ENCODE assay signal across 15 cellular contexts in the genomic region with DNA sequence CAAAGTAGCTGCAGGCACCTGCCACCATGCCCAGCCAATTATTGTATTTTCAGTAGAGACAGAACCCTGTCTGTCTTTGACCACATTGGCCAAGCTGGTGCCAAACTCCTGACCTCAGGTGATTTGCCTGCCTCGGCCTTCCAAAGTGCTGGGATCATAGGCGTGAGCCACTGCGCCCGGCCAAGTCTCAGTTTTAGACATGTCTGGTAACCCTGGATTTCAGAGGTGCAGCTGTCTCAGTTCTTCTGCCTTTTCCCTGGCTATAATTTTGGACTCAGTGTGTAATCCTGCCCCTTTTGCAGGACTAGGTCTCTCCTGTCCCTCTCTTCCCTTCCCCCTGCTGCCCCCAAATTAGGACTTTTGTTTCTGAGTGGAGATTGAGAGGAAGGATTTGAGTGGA. TPM values are rescaled to one million over a fixed set of nuclear protein-coding genes. Genes with fewer than 3 reads are reported as not detected.
DNase-seq lines count a peak whose midpoint lies in the region; ATAC-seq and TF ChIP-seq lines count a peak whose summit lies in the region.
"Had no signal": no experiment of that assay in that cellular context is flagged by ENCODE, and none has a peak within 500 bp of the region (broad histone marks: within the 10 kb centered on the region; RNA-seq: fewer than 3 reads in every experiment).

No MANE protein-coding gene starts in this region.

- intact Hi-C loops in Right ventricle myocardium superior (cut with DNase I) (no loop called here), heart left ventricle (cut with DNase I) (no loop called here), body of pancreas (cut with DNase I) (no loop called here), mucosa of descending colon (cut with DNase I, micrococcal nuclease) (no loop called here)

- no peak for TF ChIP-seq CTCF in heart left ventricle (IDR thresholded peaks at IDR 0.05)
- TF ChIP-seq CTCF in body of pancreas (IDR thresholded peaks at IDR 0.05) = no peak
- no peak for TF ChIP-seq CTCF in mucosa of descending colon (IDR thresholded peaks at IDR 0.05)
- TF ChIP-seq CTCF in type B pancreatic cell (conservative IDR thresholded peaks at IDR 0.05) = no peak

- H3K4me3 ChIP-seq in heart left ventricle (no peak overlapping the region), body of pancreas (no peak overlapping the region), mucosa of descending colon (no peak overlapping the region)
- H3K4me3 ChIP-seq: left ventricle myocardium inferior, ovary, thyroid gland had no signal

- peaks cover 32% of the 10 kb centered on the region for H3K4me1 Mint-ChIP-seq in type B pancreatic cell (ENCODE audit: unreplicated experiment)

- H3K36me3 ChIP-seq in heart left ventricle (no peaks in the 10 kb centered on the region), body of pancreas (replicated peaks in 1 of 2; ENCODE audit: insufficient read depth in 1 of 2, low read depth in 2 of 2) (no peaks in the 10 kb centered on the region), mucosa of descending colon (ENCODE audit: low read depth) (no peaks in the 10 kb centered on the region)
- H3K36me3 ChIP-seq: left ventricle myocardium inferior, ovary, thyroid gland had no signal

- H3K27ac ChIP-seq in heart left ventricle = no peak overlapping the region
- peak overlapping the region in 3 of 4 donors; percentile 10 to 39 (median 26) for H3K27ac ChIP-seq in body of pancreas
- no peak overlapping the region for H3K27ac ChIP-seq in substantia nigra (ENCODE audit: low read depth, low read length, poor library complexity, severe bottlenecking)
- H3K27ac ChIP-seq: left ventricle myocardium inferior, ovary had no signal

- 78 to 89% (median 84%) methylated on average over 4 of the region's 4 CpGs for WGBS in heart left ventricle, 4 donors
- WGBS in body of pancreas, 2 donors = 24 to 46% methylated on average over 4 of the region's 4 CpGs

- DNase-seq in Right ventricle myocardium superior (no peak), heart left ventricle (no peak), body of pancreas (peak in 1 of 4 donors; percentile 30), mucosa of descending colon (no peak), type B pancreatic cell (ENCODE audit: extremely low spot score, unreplicated experiment) (no peak), substantia nigra (lab: John Stamatoyannopoulos, UW) (no peak), NCI-H187 treated with DMSO at 0.1 percent for 48 hours (lab: John Stamatoyannopoulos, UW) (no peak), RPMI8226 (no peak)
- DNase-seq: activated naive CD4-positive, alpha-beta T cell treated with anti-CD3 and anti-CD28 coated beads for 36 hours; caudate nucleus; DMS 273 treated with DMSO at 0.1 percent for 48 hours; left ventricle myocardium inferior; NCI-H524 treated with DMSO at 0.1 percent for 48 hours; ovary had no signal

- TF ChIP-seq POLR2A in heart left ventricle (IDR thresholded peaks at IDR 0.05) (no peak), body of pancreas (IDR thresholded peaks at IDR 0.05) (no peak)

- no peaks in the 10 kb centered on the region for H3K27me3 Mint-ChIP-seq in type B pancreatic cell

- H3K9me3 ChIP-seq in heart left ventricle (peaks cover 0 to 5% (median 0%) of the 10 kb centered on the region in 12 donors), body of pancreas (no peaks in the 10 kb centered on the region), mucosa of descending colon (no peaks in the 10 kb centered on the region)
- H3K9me3 ChIP-seq: left ventricle myocardium inferior, ovary, thyroid gland had no signal

- peaks cover 10% of the 10 kb centered on the region for H3K36me3 Mint-ChIP-seq in type B pancreatic cell

- H3K4me3 Mint-ChIP-seq in type B pancreatic cell = peak overlapping the region; percentile 6
- H3K4me3 Mint-ChIP-seq: activated naive CD4-positive, alpha-beta T cell treated with anti-CD3 and anti-CD28 coated beads for 36 hours had no signal

- H3K27me3 ChIP-seq in heart left ventricle (no peaks in the 10 kb centered on the region), body of pancreas (no peaks in the 10 kb centered on the region)
- H3K27me3 ChIP-seq: ovary, thyroid gland had no signal

- H3K9me3 Mint-ChIP-seq in type B pancreatic cell = no peaks in the 10 kb centered on the region

- peaks cover 1 to 45% (median 37%) of the 10 kb centered on the region in 12 donors for H3K4me1 ChIP-seq in heart left ventricle
- peaks cover 27% of the 10 kb centered on the region for H3K4me1 ChIP-seq in body of pancreas
- H3K4me1 ChIP-seq in mucosa of descending colon (ENCODE audit: low read depth) = peaks cover 9% of the 10 kb centered on the region

- peak overlapping the region; percentile 56 for H3K27ac Mint-ChIP-seq in type B pancreatic cell
- H3K27ac Mint-ChIP-seq: activated naive CD4-positive, alpha-beta T cell treated with anti-CD3 and anti-CD28 coated beads for 36 hours had no signal

- peak; percentile 6 for ATAC-seq in Right ventricle myocardium superior (ENCODE audit: poor library complexity)
- no peak for ATAC-seq in heart left ventricle
- ATAC-seq in body of pancreas = peak; percentile 35
- ATAC-seq in mucosa of descending colon = peak; percentile 20

RNA-seq across cellular contexts. Expression of a gene that starts 46.6 kb away (rescaled TPM):
- total RNA-seq in Right ventricle myocardium superior (14.5 TPM), heart left ventricle (10 to 100 TPM; 12.6 to 21.0 (median 17.3) TPM), body of pancreas (10 to 100 TPM; 14.8 to 22.7 TPM), mucosa of descending colon (10 to 100 TPM; 26.7 to 35.2 (median 28.6) TPM), type B pancreatic cell (ENCODE audit: low replicate concordance) (26.8 and 37.1 TPM in 2 replicates)
- 10 to 100 TPM in 1 of 2 donors, 1 to 10 TPM in 1; 9.7 to 10.6 TPM for polyA plus RNA-seq in heart left ventricle

Comparison
In these comparisons a context has a peak if more than half of its experiments do, and no peak if none do; other contexts are left out.
1. ATAC-seq: peak in Right ventricle myocardium superior (single experiment), body of pancreas (single experiment) and mucosa of descending colon (single experiment); none in heart left ventricle (0 of 4).
2. H3K27ac ChIP-seq: peak in body of pancreas (3 of 4); none in heart left ventricle (0 of 12) and substantia nigra (single experiment).